Comparison of ENCODE assay signal across 10 cellular contexts in the genomic region with DNA sequence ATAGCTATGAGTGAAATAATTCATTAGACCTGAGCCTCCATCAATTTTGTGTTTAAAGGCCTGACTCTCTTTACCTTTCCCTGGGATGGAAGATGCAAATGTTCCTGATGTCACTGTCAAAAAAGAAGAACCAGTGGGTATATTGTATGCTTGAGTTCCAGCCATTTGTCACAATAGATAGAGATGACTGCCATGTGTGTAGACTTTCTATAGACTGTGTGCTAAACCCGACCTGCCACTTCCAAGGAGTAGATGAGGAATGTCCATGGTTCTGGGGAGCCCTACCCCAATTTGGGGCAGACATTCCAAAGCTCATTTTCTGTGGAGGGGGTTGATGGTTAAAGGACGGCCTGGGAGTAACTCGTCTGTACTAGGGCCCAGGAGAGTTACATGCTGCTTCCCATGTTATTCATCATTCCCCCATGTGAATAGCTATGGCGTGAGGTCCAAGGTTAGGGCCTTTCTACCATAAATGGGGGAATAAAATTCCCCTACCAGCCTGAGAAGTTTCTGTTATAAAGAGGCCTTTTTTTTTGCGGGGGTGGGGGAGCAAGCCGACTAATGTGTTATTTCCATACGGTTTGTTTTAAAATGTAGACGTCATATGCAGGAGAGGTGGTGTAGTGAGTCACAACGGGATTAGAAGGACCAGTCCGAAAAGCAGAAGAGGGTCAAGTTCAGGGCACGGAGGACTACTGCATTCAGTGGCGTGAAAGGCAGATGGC. TPM values are rescaled to one million over a fixed set of nuclear protein-coding genes. Genes with fewer than 3 reads are reported as not detected.
DNase-seq lines count a peak whose midpoint lies in the region; FAIRE-seq and TF ChIP-seq lines count a peak whose summit lies in the region.
"Had no signal": no experiment of that assay in that cellular context is flagged by ENCODE, and none has a peak within 500 bp of the region (broad histone marks: within the 10 kb centered on the region; RNA-seq: fewer than 3 reads in every experiment).

No MANE protein-coding gene starts in this region.

- no peaks in the 10 kb centered on the region for H3K27me3 Mint-ChIP-seq in activated T-cell treated with anti-CD3 and anti-CD28 coated beads, Interleukin-2, amount 50 U/mL, for 24 hours

- no peak overlapping the region for H3K27ac ChIP-seq in caudate nucleus (ENCODE audit: low read depth, low read length)
- no peak overlapping the region for H3K27ac ChIP-seq in effector memory CD4-positive, alpha-beta T cell (ENCODE audit: insufficient read depth, low read length, poor library complexity, severe bottlenecking)

- no peak for FAIRE-seq in bronchial epithelial cell (lab: Jason Lieb, UNC)

- H3K27me3 ChIP-seq in bronchial epithelial cell (ENCODE audit: control insufficient read depth, insufficient read depth, low read length), result no peaks in the 10 kb centered on the region
- no peaks in the 10 kb centered on the region for H3K27me3 ChIP-seq in HAP-1 (ENCODE audit: low read depth)
- H3K27me3 ChIP-seq in effector memory CD4-positive, alpha-beta T cell (replicated peaks; ENCODE audit: control insufficient read depth, insufficient read depth, low read length, poor library complexity, severe bottlenecking), result no peaks in the 10 kb centered on the region

- H3K4me1 Mint-ChIP-seq in activated T-cell treated with anti-CD3 and anti-CD28 coated beads, Interleukin-2, amount 50 U/mL, for 24 hours (ENCODE audit: low read depth), result peaks cover 32% of the 10 kb centered on the region

- TF ChIP-seq CTCF in bronchial epithelial cell (IDR thresholded peaks at IDR 0.05; ENCODE audit: insufficient read depth, low read length, severe bottlenecking), result no peak
- no peak for TF ChIP-seq CTCF in retinal pigment epithelial cell (conservative IDR thresholded peaks at IDR 0.05; ENCODE audit: low read depth, low read length)

- no peak overlapping the region for H3K4me3 ChIP-seq in bronchial epithelial cell (ENCODE audit: low read depth, low read length)
- no peak overlapping the region for H3K4me3 ChIP-seq in retinal pigment epithelial cell (ENCODE audit: low read length)
- H3K4me3 ChIP-seq in HAP-1, result no peak overlapping the region
- H3K4me3 ChIP-seq in effector memory CD4-positive, alpha-beta T cell (ENCODE audit: insufficient read depth, low read depth, low read length, poor library complexity, severe bottlenecking), result no peak overlapping the region

- peaks cover 7% of the 10 kb centered on the region for H3K9me3 Mint-ChIP-seq in activated T-cell treated with anti-CD3 and anti-CD28 coated beads, Interleukin-2, amount 50 U/mL, for 24 hours

- peak overlapping the region; percentile 74 for H3K27ac Mint-ChIP-seq in activated T-cell treated with anti-CD3 and anti-CD28 coated beads, Interleukin-2, amount 50 U/mL, for 24 hours

- DNase-seq in activated T-cell treated with anti-CD3 and anti-CD28 coated beads, Interleukin-2, amount 50 U/mL, for 24 hours, result no peak
- no peak for DNase-seq in activated T-cell treated with anti-CD3 and anti-CD28 coated beads for 4 hours
- DNase-seq in HS-27A (ENCODE audit: low read depth), result peak; percentile 63
- DNase-seq in bronchial epithelial cell (ENCODE audit: low read depth), result peak; percentile 63
- peak; percentile 83 for DNase-seq in retinal pigment epithelial cell (ENCODE audit: low read depth)
- DNase-seq in caudate nucleus (lab: John Stamatoyannopoulos, UW), result no peak
- no peak for DNase-seq in HAP-1 (ENCODE audit: low spot score in 2 of 2)
- DNase-seq in effector memory CD4-positive, alpha-beta T cell, result no peak
- DNase-seq: AML-193, posterior cingulate gyrus had no signal

- H3K36me3 Mint-ChIP-seq in activated T-cell treated with anti-CD3 and anti-CD28 coated beads, Interleukin-2, amount 50 U/mL, for 24 hours (ENCODE audit: low read depth), result no peaks in the 10 kb centered on the region

- H3K36me3 ChIP-seq in bronchial epithelial cell (ENCODE audit: control insufficient read depth, insufficient read depth, low read length) (no peaks in the 10 kb centered on the region), HAP-1 (replicated peaks) (no peaks in the 10 kb centered on the region)
- H3K36me3 ChIP-seq in effector memory CD4-positive, alpha-beta T cell (ENCODE audit: control insufficient read depth, insufficient read depth, low read length), result no peaks in the 10 kb centered on the region

- H3K9me3 ChIP-seq in HAP-1, result no peaks in the 10 kb centered on the region
- no peaks in the 10 kb centered on the region for H3K9me3 ChIP-seq in effector memory CD4-positive, alpha-beta T cell (ENCODE audit: control insufficient read depth, low read length)

- in situ Hi-C loops in HAP-1 (cut with MboI; ENCODE audit: low sequenced_read_pairs), result no loop called here

- H3K4me3 Mint-ChIP-seq in activated T-cell treated with anti-CD3 and anti-CD28 coated beads, Interleukin-2, amount 50 U/mL, for 24 hours, result no peak overlapping the region

- no peaks in the 10 kb centered on the region; the same call in 1 of the 2 replicates for H3K4me1 ChIP-seq in HAP-1
- no peaks in the 10 kb centered on the region for H3K4me1 ChIP-seq in effector memory CD4-positive, alpha-beta T cell (ENCODE audit: control insufficient read depth, insufficient read depth, low read length, poor library complexity, severe bottlenecking)

RNA-seq across cellular contexts. Expression of a gene that starts 24.1 kb away (rescaled TPM):
- 22.6 and 41.0 TPM in 2 replicates for total RNA-seq in bronchial epithelial cell

RNA-seq across cellular contexts. Expression of a gene that starts 28.2 kb away (rescaled TPM):
- 53.5 and 82.7 TPM in 2 replicates for total RNA-seq in bronchial epithelial cell

RNA-seq across cellular contexts. Expression of a gene that starts 48.1 kb away (rescaled TPM):
- total RNA-seq in bronchial epithelial cell, result 0.13 and 0.26 TPM in 2 replicates

Comparison
In these comparisons a context has a peak if more than half of its experiments do, and no peak if none do; other contexts are left out.
1. DNase-seq: peak in HS-27A (single experiment), bronchial epithelial cell (single experiment) and retinal pigment epithelial cell (single experiment); none in activated T-cell treated with anti-CD3 and anti-CD28 coated beads, Interleukin-2, amount 50 U/mL, for 24 hours (single experiment), activated T-cell treated with anti-CD3 and anti-CD28 coated beads for 4 hours (single experiment), caudate nucleus (0 of 61), HAP-1 (0 of 2) and effector memory CD4-positive, alpha-beta T cell (0 of 3).